12 cellular contexts compared by ENCODE assay signal in genomic region chr7:1055491-1056005, GRCh38. TPM values are rescaled to one million over a fixed set of nuclear protein-coding genes. Genes with fewer than 3 reads are reported as not detected.
DNase-seq lines count a peak whose midpoint lies in the region; ATAC-seq, FAIRE-seq and TF ChIP-seq lines count a peak whose summit lies in the region.
"Had no signal": no experiment of that assay in that cellular context is flagged by ENCODE, and none has a peak within 500 bp of the region (broad histone marks: within the 10 kb centered on the region; RNA-seq: fewer than 3 reads in every experiment).

No MANE protein-coding gene starts in this region.

- CTCF ChIA-PET in HepG2 (lab: Yijun Ruan, JAX; ENCODE audit: low intra/inter-chr PET ratio, low total read pairs), result no interaction called here

- peak overlapping the region in 6 of 8 donors; percentile 56 to 84 (median 72) for H3K4me3 Mint-ChIP-seq in naive B cell

- no peak for TF ChIP-seq POLR2A in HepG2 (IDR thresholded peaks at IDR 0.05; ENCODE audit: insufficient read depth in 1 of 2, low read depth in 2 of 2, low read length in 2 of 2)
- TF ChIP-seq POLR2A in right lobe of liver (IDR thresholded peaks at IDR 0.05), result no peak

- no peaks in the 10 kb centered on the region for H3K9me3 ChIP-seq in HepG2 (ENCODE audit: low read length)
- H3K9me3 ChIP-seq in right lobe of liver, result no peaks in the 10 kb centered on the region
- H3K9me3 ChIP-seq: pancreas had no signal

- no peak overlapping the region for H3K9ac ChIP-seq in HepG2 (ENCODE audit: insufficient read depth, low read depth, low read length)

- no peak for FAIRE-seq in HepG2 (lab: Jason Lieb, UNC)
- FAIRE-seq: pancreas had no signal

- H3K36me3 ChIP-seq in HepG2 (replicated peaks in 1 of 2; ENCODE audit: control insufficient read depth in 1 of 2, insufficient read depth in 2 of 2, low read length in 2 of 2) (peaks cover 8 to 14% of the 10 kb centered on the region in 2 experiments; a peak in 4 of 5 replicates), right lobe of liver (no peaks in the 10 kb centered on the region)

- H3K4me1 ChIP-seq in HepG2 (ENCODE audit: insufficient read depth, low read length) (no peaks in the 10 kb centered on the region), right lobe of liver (peaks cover 0 to 12% (median 4%) of the 10 kb centered on the region in 4 donors)

- in situ Hi-C loops in HepG2 (cut with HindIII; ENCODE audit: extremely low pct_ligation_motif_present, low pct_unique_long_range_greater_than_20kb), result no loop called here

- TF ChIP-seq RAD21 in HepG2 (CRISPR knock-in tag; IDR thresholded peaks at IDR 0.05), result no peak

- no peak overlapping the region for H3K4me3 ChIP-seq in HepG2 (replicated peaks in 1 of 3; ENCODE audit: insufficient read depth in 1 of 3, low read depth in 2 of 3, low read length in 3 of 3)
- H3K4me3 ChIP-seq in right lobe of liver, result no peak overlapping the region

- no peak overlapping the region for H3K27ac ChIP-seq in HepG2 (ENCODE audit: extremely low read length, insufficient read depth, low read length)
- H3K27ac ChIP-seq in right lobe of liver, result no peak overlapping the region
- H3K27ac ChIP-seq in caudate nucleus (ENCODE audit: low read depth, low read length), result peak overlapping the region; percentile 92

- 97% methylated on average over 10 of the region's 18 CpGs for WGBS in HepG2 (ENCODE audit: low lambda C conversion rate)
- 71% methylated on average over 6 of the region's 18 CpGs for WGBS in right lobe of liver (ENCODE audit: insufficient coverage, low coverage, low lambda C conversion rate, missing lambda C conversion rate)

- peaks cover 13 to 44% (median 33%) of the 10 kb centered on the region in 3 donors for H3K4me1 Mint-ChIP-seq in naive B cell

- TF ChIP-seq EP300 in HepG2 (IDR thresholded peaks at IDR 0.05; ENCODE audit: low read depth in 2 of 2, low read length in 2 of 2) (no peak), HepG2 (CRISPR knock-in tag; IDR thresholded peaks at IDR 0.05; ENCODE audit: borderline replicate concordance) (no peak)

- H4K20me1 ChIP-seq in HepG2 (ENCODE audit: insufficient read depth, low read length), result no peaks in the 10 kb centered on the region

- H3K27me3 Mint-ChIP-seq in naive B cell, result peaks cover 24 to 73% (median 31%) of the 10 kb centered on the region in 3 donors

- no peak overlapping the region for H3K4me2 ChIP-seq in HepG2 (ENCODE audit: low read depth, low read length)

- DNase-seq in HepG2 (ENCODE audit: low spot score), result no peak
- DNase-seq in right lobe of liver, result no peak
- DNase-seq in caudate nucleus (lab: John Stamatoyannopoulos, UW), result no peak
- no peak for DNase-seq in naive B cell
- DNase-seq in GM10266 (ENCODE audit: extremely low spot score), result no peak
- DNase-seq in DMS79 treated with DMSO at 0.1 percent for 48 hours (lab: John Stamatoyannopoulos, UW), result no peak
- DNase-seq in DMS53 (lab: John Stamatoyannopoulos, UW), result no peak
- DNase-seq: AML-193, NCI-H524, SIG-M5 had no signal

- POLR2A ChIA-PET in HepG2 (lab: Yijun Ruan, JAX), result no interaction called here

- no TSS peak for BruUV-seq in HepG2 (replicated peaks; lab: Mats Ljungman, UMichigan)

- peaks cover 0 to 1% (median 0%) of the 10 kb centered on the region in 7 donors for H3K9me3 Mint-ChIP-seq in naive B cell

- H3K27ac Mint-ChIP-seq in naive B cell, result peak overlapping the region in 5 of 6 donors; percentile 59 to 88 (median 70)

- H3K27me3 ChIP-seq in HepG2 (ENCODE audit: control insufficient read depth in 1 of 2, insufficient read depth in 2 of 2, low read length in 2 of 2) (no peaks in the 10 kb centered on the region), right lobe of liver (no peaks in the 10 kb centered on the region)
- H3K27me3 ChIP-seq: pancreas had no signal

- no peaks in the 10 kb centered on the region for H3K79me2 ChIP-seq in HepG2 (ENCODE audit: insufficient read depth, low read length)

- no peaks in the 10 kb centered on the region for H3K36me3 Mint-ChIP-seq in naive B cell

- H2AFZ ChIP-seq in HepG2 (ENCODE audit: low read length), result no peak overlapping the region

- intact Hi-C loops in HepG2 (cut with micrococcal nuclease; ENCODE audit: unreplicated experiment), result no loop called here
- intact Hi-C loops in right lobe of liver (cut with DNase I), result no loop called here

- TF ChIP-seq CTCF in HepG2 (CRISPR knock-in tag; IDR thresholded peaks at IDR 0.05) (no peak), right lobe of liver (IDR thresholded peaks at IDR 0.05) (no peak), GM10266 (IDR thresholded peaks at IDR 0.05; ENCODE audit: control insufficient read depth, insufficient read depth, low read depth, missing control alignments) (no peak)

- ATAC-seq in HepG2, result no peak
- ATAC-seq in right lobe of liver, result no peak
- peak; percentile 2 to 11 for ATAC-seq in naive B cell (ENCODE audit: low read depth in 2 of 2)
- ATAC-seq in GM21390 (IDR thresholded peaks at IDR 0.05; ENCODE audit: unreplicated experiment), result no peak

TF ChIP-seq in HepG2, 621 proteins besides CTCF, POLR2A, EP300 and RAD21:
- TF ChIP-seq ZNF354B (CRISPR knock-in tag; IDR thresholded peaks at IDR 0.05) (no peak), POLR2G (IDR thresholded peaks at IDR 0.05; ENCODE audit: low read depth, low read length) (peak; percentile 28; the same call in 1 of the 2 replicates)

RNA-seq across cellular contexts. Expression of gene GPR146, which starts 11.2 kb away (rescaled TPM):
- 0.84 and 2.0 TPM in 2 replicates for total RNA-seq in HepG2 (2016; rRNA removed; fragmentation: Illumina TruSeq; extraction: Trizol)
- total RNA-seq in HepG2 (2016; cell fraction: cytosol; rRNA removed; fragmentation: Illumina TruSeq; extraction: Trizol; ENCODE audit: low read depth), result 0.91 and 1.1 TPM in 2 replicates
- 0.89 and 1.2 TPM in 2 replicates for total RNA-seq in HepG2 (2016; cell fraction: insoluble cytoplasmic fraction; rRNA removed; fragmentation: Illumina TruSeq; extraction: Trizol)
- 1.9 and 2.7 TPM in 2 replicates for total RNA-seq in HepG2 (2016; cell fraction: membrane; rRNA removed; fragmentation: Illumina TruSeq; extraction: Trizol)
- 1.1 and 3.4 TPM in 2 replicates for total RNA-seq in HepG2 (2016; cell fraction: nucleus; rRNA removed; fragmentation: Illumina TruSeq; extraction: Trizol)
- 15.9 and 17.2 TPM in 2 replicates for polyA plus RNA-seq in HepG2 (2011; rRNA removed)
- 11.4 and 22.4 TPM in 2 replicates for polyA plus RNA-seq in HepG2 (2011; cell fraction: cytosol; rRNA removed)
- polyA plus RNA-seq in HepG2 (2011; cell fraction: nucleus; rRNA removed), result 18.2 and 25.0 TPM in 2 replicates
- polyA plus RNA-seq in HepG2 (2012), result 4.5 and 5.3 TPM in 2 replicates
- polyA plus RNA-seq in HepG2 (2016; cell fraction: cytosol; fragmentation: Illumina TruSeq; extraction: Trizol; ENCODE audit: low read depth), result 2.1 and 2.2 TPM in 2 replicates
- 0.78 and 1.3 TPM in 2 replicates for polyA plus RNA-seq in HepG2 (2016; cell fraction: insoluble cytoplasmic fraction; fragmentation: Illumina TruSeq; extraction: Trizol; ENCODE audit: low read depth)
- polyA plus RNA-seq in HepG2 (2016; cell fraction: membrane; fragmentation: Illumina TruSeq; extraction: Trizol; ENCODE audit: low read depth), result 2.3 and 3.4 TPM in 2 replicates
- polyA plus RNA-seq in HepG2 (2016; cell fraction: nucleus; fragmentation: Illumina TruSeq; extraction: Trizol; ENCODE audit: insufficient read depth, low read depth), result 2.2 and 2.5 TPM in 2 replicates
- polyA minus RNA-seq in HepG2 (2011; rRNA and poly(A)+ RNA removed; ENCODE audit: low replicate concordance), result 0.87 and 47.8 TPM in 2 replicates
- 6.9 and 9.1 TPM in 2 replicates for polyA minus RNA-seq in HepG2 (2011; cell fraction: cytosol; rRNA and poly(A)+ RNA removed)
- 9.3 and 14.0 TPM in 2 replicates for polyA minus RNA-seq in HepG2 (2011; cell fraction: nucleus; rRNA and poly(A)+ RNA removed)
- 10 to 100 TPM; 13.3 to 45.3 (median 22.8) TPM for total RNA-seq in right lobe of liver
- polyA plus RNA-seq in naive B cell (ENCODE audit: low read depth in 6 of 6), result 1 to 10 TPM; 2.0 to 9.7 (median 3.9) TPM

RNA-seq across cellular contexts. Expression of gene GPER1, which starts 32.4 kb away (rescaled TPM):
- total RNA-seq in HepG2 (2016; rRNA removed; fragmentation: Illumina TruSeq; extraction: Trizol) (15.2 and 19.7 TPM in 2 replicates), right lobe of liver (10 to 100 TPM in 4 of 6 experiments, 1 to 10 TPM in 2; 7.0 to 26.4 (median 11.9) TPM)
- total RNA-seq in HepG2 (2016; cell fraction: cytosol; rRNA removed; fragmentation: Illumina TruSeq; extraction: Trizol; ENCODE audit: low read depth), result 11.8 and 14.0 TPM in 2 replicates
- total RNA-seq in HepG2 (2016; cell fraction: insoluble cytoplasmic fraction; rRNA removed; fragmentation: Illumina TruSeq; extraction: Trizol), result 14.3 and 19.8 TPM in 2 replicates
- 22.2 and 30.5 TPM in 2 replicates for total RNA-seq in HepG2 (2016; cell fraction: membrane; rRNA removed; fragmentation: Illumina TruSeq; extraction: Trizol)
- 13.6 and 15.7 TPM in 2 replicates for total RNA-seq in HepG2 (2016; cell fraction: nucleus; rRNA removed; fragmentation: Illumina TruSeq; extraction: Trizol)
- polyA plus RNA-seq in HepG2 (2011; rRNA removed) (12.7 and 16.4 TPM in 2 replicates), naive B cell (ENCODE audit: low read depth in 6 of 6) (under 1 TPM in 3 of 6 donors, not detected in 3; 0.40 to 0.88 (median 0.65) TPM)
- polyA plus RNA-seq in HepG2 (2011; cell fraction: cytosol; rRNA removed), result 14.9 and 19.2 TPM in 2 replicates
- 55.4 and 63.5 TPM in 2 replicates for polyA plus RNA-seq in HepG2 (2011; cell fraction: nucleus; rRNA removed)
- 10.5 and 10.7 TPM in 2 replicates for polyA plus RNA-seq in HepG2 (2012)
- 9.9 and 11.3 TPM in 2 replicates for polyA plus RNA-seq in HepG2 (2016; cell fraction: cytosol; fragmentation: Illumina TruSeq; extraction: Trizol; ENCODE audit: low read depth)
- polyA plus RNA-seq in HepG2 (2016; cell fraction: insoluble cytoplasmic fraction; fragmentation: Illumina TruSeq; extraction: Trizol; ENCODE audit: low read depth), result 17.5 and 21.3 TPM in 2 replicates
- 22.0 and 22.5 TPM in 2 replicates for polyA plus RNA-seq in HepG2 (2016; cell fraction: membrane; fragmentation: Illumina TruSeq; extraction: Trizol; ENCODE audit: low read depth)
- 36.9 and 39.6 TPM in 2 replicates for polyA plus RNA-seq in HepG2 (2016; cell fraction: nucleus; fragmentation: Illumina TruSeq; extraction: Trizol; ENCODE audit: insufficient read depth, low read depth)
- 7.5 and 47.4 TPM in 2 replicates for polyA minus RNA-seq in HepG2 (2011; rRNA and poly(A)+ RNA removed; ENCODE audit: low replicate concordance)
- polyA minus RNA-seq in HepG2 (2011; cell fraction: cytosol; rRNA and poly(A)+ RNA removed), result 11.5 and 13.4 TPM in 2 replicates
- polyA minus RNA-seq in HepG2 (2011; cell fraction: nucleus; rRNA and poly(A)+ RNA removed), result 4.2 and 5.7 TPM in 2 replicates

Comparison
In these comparisons a context has a peak if more than half of its experiments do, and no peak if none do; other contexts are left out.
1. ATAC-seq: peak in naive B cell (2 of 2); none in HepG2 (single experiment), right lobe of liver (0 of 4) and GM21390 (single experiment).